ENCODE assay signal across 9 cellular contexts in genomic region chr15:45185903-45186770, GRCh38. TPM values are rescaled to one million over a fixed set of nuclear protein-coding genes. Genes with fewer than 3 reads are reported as not detected.
DNase-seq lines count a peak whose midpoint lies in the region; ATAC-seq, FAIRE-seq and TF ChIP-seq lines count a peak whose summit lies in the region.
"Had no signal": no experiment of that assay in that cellular context is flagged by ENCODE, and none has a peak within 500 bp of the region (broad histone marks: within the 10 kb centered on the region; RNA-seq: fewer than 3 reads in every experiment).

No MANE protein-coding gene starts in this region.

- H3K4me1 Mint-ChIP-seq in nephron progenitor cell = peaks cover 56% of the 10 kb centered on the region

- peak overlapping the region; percentile 20; the same call in 1 of the 2 replicates for H2BK12ac ChIP-seq in H1 (ENCODE audit: low read depth, low read length)

- peaks cover 15% of the 10 kb centered on the region for H3K36me3 Mint-ChIP-seq in nephron progenitor cell (ENCODE audit: low read depth)

- H2BK15ac ChIP-seq in H1 (ENCODE audit: low read length) = peak overlapping the region; percentile 97

- no peaks in the 10 kb centered on the region for H3K9me2 ChIP-seq in Karpas-422 (replicated peaks; ENCODE audit: insufficient read depth, low read length)

- H2AK5ac ChIP-seq in H1 (ENCODE audit: low read depth, low read length) = peak overlapping the region; percentile 28; the same call in 1 of the 2 replicates

- no peak for TF ChIP-seq EP300 in H1 (IDR thresholded peaks at IDR 0.05; ENCODE audit: borderline replicate concordance in 1 of 2, low read depth in 2 of 2, low read length in 2 of 2)

- CTCF ChIA-PET in H1 (lab: Charles Lee; ENCODE audit: partially characterized antibody) = interaction anchor here (0.6 to 41.8 kb wide), 6 partner anchors 8 to 584 kb away, joined by 3 to 1117 read pairs (median 3); partner anchors contain the start of gene SHF

- TF ChIP-seq CTCF in H1 (IDR thresholded peaks at IDR 0.05; ENCODE audit: control extremely low read depth in 1 of 3, insufficient read depth in 1 of 3, low read depth in 1 of 3, low read length in 3 of 3) = no peak
- no peak for TF ChIP-seq CTCF in nephron progenitor cell (IDR thresholded peaks at IDR 0.05)

- H3K4me3 ChIP-seq in Karpas-422 (ENCODE audit: low read length) = peak overlapping the region; percentile 72
- peak overlapping the region; percentile 51 to 89 (median 62); a peak in 7 of 8 replicates for H3K4me3 ChIP-seq in H1 (ENCODE audit: extremely low read depth in 1 of 4, insufficient read depth in 2 of 4, low read depth in 3 of 4, low read length in 4 of 4)

- H3K23me2 ChIP-seq in H1 (ENCODE audit: low read depth, low read length) = peaks cover 16% of the 10 kb centered on the region; the same call in 1 of the 2 replicates

- peak overlapping the region; percentile 80 for H3K9ac ChIP-seq in Karpas-422 (ENCODE audit: low read length)
- H3K9ac ChIP-seq in H1 (replicated peaks in 1 of 4; ENCODE audit: extremely low read depth in 1 of 4, low read depth in 3 of 4, low read length in 3 of 4) = no peak overlapping the region

- no peaks in the 10 kb centered on the region for H3K9me3 ChIP-seq in Karpas-422 (ENCODE audit: low read length)
- H3K9me3 ChIP-seq in H1 (ENCODE audit: insufficient read depth in 2 of 2, low read depth in 1 of 2, low read length in 1 of 2) = no peaks in the 10 kb centered on the region

- H4K5ac ChIP-seq in H1 (ENCODE audit: insufficient read length, low read depth, low read length) = no peak overlapping the region

- DNase-seq in AG08395 (ENCODE audit: low spot score) (peak; percentile 32), Karpas-422 (no peak), H1 (ENCODE audit: low read depth in 1 of 2, low spot score in 2 of 2) (no peak), nephron progenitor cell (no peak), NCI-H1694 (lab: John Stamatoyannopoulos, UW) (no peak), NCI-H2227 treated with DMSO at 0.1 percent for 48 hours (lab: John Stamatoyannopoulos, UW) (no peak)
- DNase-seq: T-helper 9 cell had no signal

- H2BK20ac ChIP-seq in H1 (ENCODE audit: low read length) = no peak overlapping the region

- TF ChIP-seq POLR2A in H1 (IDR thresholded peaks at IDR 0.05; ENCODE audit: control extremely low read depth in 1 of 2, low read depth in 2 of 2, low read length in 2 of 2) = no peak

- H3K27ac Mint-ChIP-seq in nephron progenitor cell = peak overlapping the region; percentile 82

- H3K36me3 ChIP-seq in Karpas-422 (ENCODE audit: insufficient read depth, low read length) (0 out of 2 replicates have a peak, but pooled peaks cover 3% of the 10 kb centered on the region), H1 (ENCODE audit: control insufficient read depth in 2 of 4, insufficient read depth in 4 of 4, low read length in 3 of 4) (no peaks in the 10 kb centered on the region)

- no peak overlapping the region for H3K56ac ChIP-seq in H1 (replicated peaks; ENCODE audit: insufficient read length, low read depth, low read length)

- H3K9me3 Mint-ChIP-seq in nephron progenitor cell = no peaks in the 10 kb centered on the region

- H4K20me1 ChIP-seq in Karpas-422 (ENCODE audit: insufficient read depth, low read depth, low read length) (0 out of 2 replicates have a peak, but pooled peaks cover 6% of the 10 kb centered on the region), H1 (replicated peaks in 1 of 2; ENCODE audit: control insufficient read depth in 1 of 2, insufficient read depth in 2 of 2, low read length in 2 of 2) (peaks cover 3 to 31% of the 10 kb centered on the region in 2 experiments)

- H4K91ac ChIP-seq in H1 (replicated peaks; ENCODE audit: insufficient read length, low read length) = peak overlapping the region; percentile 49

- peak overlapping the region; percentile 92 for H3K4me3 Mint-ChIP-seq in nephron progenitor cell

- H4K8ac ChIP-seq in H1 (ENCODE audit: extremely low read depth, insufficient read depth, low read length) = no peak overlapping the region

- H3K79me2 ChIP-seq in Karpas-422 (ENCODE audit: low read length) = peaks cover 69% of the 10 kb centered on the region
- peaks cover 8 to 51% of the 10 kb centered on the region in 2 experiments; a peak in 3 of 4 replicates for H3K79me2 ChIP-seq in H1 (ENCODE audit: control insufficient read depth in 1 of 2, insufficient read depth in 2 of 2, low read length in 2 of 2)

- no peak overlapping the region for H3K23ac ChIP-seq in H1 (ENCODE audit: insufficient read length)

- H3K79me1 ChIP-seq in H1 (ENCODE audit: low read depth, low read length) = peaks cover 9% of the 10 kb centered on the region

- H3K4me1 ChIP-seq in Karpas-422 (ENCODE audit: low read length) = peaks cover 65% of the 10 kb centered on the region
- H3K4me1 ChIP-seq in H1 (replicated peaks in 1 of 4; ENCODE audit: control insufficient read depth in 3 of 4, insufficient read depth in 4 of 4, low read length in 3 of 4) = peaks cover 5 to 33% (median 21%) of the 10 kb centered on the region in 4 experiments

- peak overlapping the region; percentile 97 for H3K4me2 ChIP-seq in Karpas-422 (ENCODE audit: low read depth, low read length, poor library complexity, severe bottlenecking)
- H3K4me2 ChIP-seq in H1 (ENCODE audit: insufficient read depth in 1 of 2, low read depth in 2 of 2, low read length in 2 of 2) = peak overlapping the region; percentile 71 to 86

- no peak for ATAC-seq in HG02588 (IDR thresholded peaks at IDR 0.05; ENCODE audit: unreplicated experiment)
- ATAC-seq in HG02678 (IDR thresholded peaks at IDR 0.05; ENCODE audit: unreplicated experiment) = no peak

- H2BK120ac ChIP-seq in H1 (replicated peaks; ENCODE audit: low read depth, low read length) = no peak overlapping the region

- peak overlapping the region; percentile 3 for H3K4ac ChIP-seq in H1 (replicated peaks; ENCODE audit: insufficient read length, low read depth, low read length)

- no peak for FAIRE-seq in H1 (lab: Jason Lieb, UNC)

- WGBS in H1 (ENCODE audit: extremely low coverage in 1 of 2, insufficient coverage in 1 of 2, insufficient read length in 1 of 2, insufficient replicate concordance in 2 of 2, low coverage in 1 of 2, low lambda C conversion rate in 2 of 2, missing lambda C conversion rate in 1 of 2), 2 experiments = 82% methylated on average over 8 of the region's 8 CpGs; no CpG with 5 or more reads in 1 of the 2 experiments

- H2AFZ ChIP-seq in Karpas-422 (ENCODE audit: low read length) (no peak overlapping the region), H1 (ENCODE audit: low read length) (no peak overlapping the region)

- H2BK5ac ChIP-seq in H1 (ENCODE audit: low read depth, low read length) = no peak overlapping the region

- H3K27me3 ChIP-seq in Karpas-422 (ENCODE audit: low read length) (no peaks in the 10 kb centered on the region), H1 (replicated peaks in 1 of 4; ENCODE audit: control insufficient read depth in 3 of 4, extremely low read depth in 1 of 4, insufficient read depth in 3 of 4, low read length in 3 of 4) (peaks cover 0 to 19% (median 13%) of the 10 kb centered on the region in 4 experiments; a peak in 6 of 7 replicates)

- H3K27ac ChIP-seq in Karpas-422 (ENCODE audit: low read length) (peak overlapping the region; percentile 74), H1 (ENCODE audit: low read depth, low read length) (no peak overlapping the region)

- POLR2A ChIA-PET in H1 (lab: Charles Lee; ENCODE audit: partially characterized antibody) = interaction anchor here (0.8 to 6.4 kb wide), 11 partner anchors 9 to 56 kb away, joined by 3 to 55 read pairs (median 4); partner anchors contain the start of genes DUOX1 and DUOXA1

- H3K18ac ChIP-seq in H1 (ENCODE audit: extremely low read depth, low read length) = 0 out of 2 replicates have a peak overlapping the region, but pooled peaks have one; percentile 36

- peaks cover 11% of the 10 kb centered on the region for H3K27me3 Mint-ChIP-seq in nephron progenitor cell (ENCODE audit: low read depth, poor library complexity)

- H3K14ac ChIP-seq in H1 (ENCODE audit: insufficient read length) = no peak overlapping the region

- no peak for TF ChIP-seq RAD21 in H1 (IDR thresholded peaks at IDR 0.05 in 1 of 2, conservative IDR thresholded peaks at IDR 0.05 in 1 of 2; ENCODE audit: low read depth in 2 of 2, low read length in 2 of 2)

RNA-seq across cellular contexts. Expression of gene SHF, which starts 1.6 kb away (rescaled TPM):
- 10.9 and 35.4 TPM in 2 replicates for total RNA-seq in Karpas-422 (2014; rRNA removed; shearing (Covaris generic); ENCODE audit: low replicate concordance)
- total RNA-seq in H1 (2021; fragmentation: NEBNext Ultra II Directional; extraction: Animal tissue kit (Norgen Biotek cat#: 25700)) = 23.9 and 26.7 TPM in 2 replicates
- 13.1 and 16.0 TPM in 2 replicates for polyA plus RNA-seq in H1 (2011; rRNA removed)
- 17.4 TPM for polyA plus RNA-seq in H1 (2011; cell fraction: cytosol; rRNA removed)
- polyA plus RNA-seq in H1 (2011; cell fraction: nucleus; rRNA removed) = 22.5 TPM
- polyA plus RNA-seq in H1 (2012, experiment 1 of 2) = 22.3 to 30.4 TPM (median 28.4 TPM) in 4 replicates
- polyA plus RNA-seq in H1 (2012, experiment 2 of 2) = 34.9 TPM
- polyA plus RNA-seq in H1 (2013, experiment 1 of 2) = 18.8 TPM
- polyA plus RNA-seq in H1 (2013, experiment 2 of 2) = 20.8 TPM
- 15.2 and 23.3 TPM in 2 replicates for polyA minus RNA-seq in H1 (2011; rRNA and poly(A)+ RNA removed)
- 15.0 TPM for polyA minus RNA-seq in H1 (2011; cell fraction: cytosol; rRNA and poly(A)+ RNA removed)
- polyA minus RNA-seq in H1 (2011; cell fraction: nucleus; rRNA and poly(A)+ RNA removed) = 23.6 TPM

RNA-seq across cellular contexts. Expression of gene DUOX1, which starts 56.3 kb away (rescaled TPM):
- not detected in 2 replicates for total RNA-seq in Karpas-422 (2014; rRNA removed; shearing (Covaris generic); ENCODE audit: low replicate concordance)
- total RNA-seq in H1 (2021; fragmentation: NEBNext Ultra II Directional; extraction: Animal tissue kit (Norgen Biotek cat#: 25700)) = 0.84 and 0.96 TPM in 2 replicates
- 1.4 and 2.0 TPM in 2 replicates for polyA plus RNA-seq in H1 (2011; rRNA removed)
- 0.90 TPM for polyA plus RNA-seq in H1 (2011; cell fraction: cytosol; rRNA removed)
- polyA plus RNA-seq in H1 (2011; cell fraction: nucleus; rRNA removed) = 6.1 TPM
- polyA plus RNA-seq in H1 (2012, experiment 1 of 2) = 0.99 to 2.2 TPM (median 1.7 TPM) in 4 replicates
- polyA plus RNA-seq in H1 (2012, experiment 2 of 2) = 0.47 TPM
- polyA plus RNA-seq in H1 (2013, experiment 1 of 2) = 0.57 TPM
- polyA plus RNA-seq in H1 (2013, experiment 2 of 2) = 0.50 TPM
- 0.88 and 2.2 TPM in 2 replicates for polyA minus RNA-seq in H1 (2011; rRNA and poly(A)+ RNA removed)
- polyA minus RNA-seq in H1 (2011; cell fraction: cytosol; rRNA and poly(A)+ RNA removed) = 1.2 TPM
- 2.3 TPM for polyA minus RNA-seq in H1 (2011; cell fraction: nucleus; rRNA and poly(A)+ RNA removed)

RNA-seq across cellular contexts. Expression of gene DUOXA1, which starts 56.5 kb away (rescaled TPM):
- not detected in 2 replicates for total RNA-seq in Karpas-422 (2014; rRNA removed; shearing (Covaris generic); ENCODE audit: low replicate concordance)
- not detected in 2 replicates for total RNA-seq in H1 (2021; fragmentation: NEBNext Ultra II Directional; extraction: Animal tissue kit (Norgen Biotek cat#: 25700))
- 0.18 and 0.24 TPM in 2 replicates for polyA plus RNA-seq in H1 (2011; rRNA removed)
- 0.09 TPM for polyA plus RNA-seq in H1 (2011; cell fraction: cytosol; rRNA removed)
- polyA plus RNA-seq in H1 (2011; cell fraction: nucleus; rRNA removed) = 0.81 TPM
- polyA plus RNA-seq in H1 (2012, experiment 1 of 2) = 0.16 to 0.34 TPM in 2 of 4 replicates, not detected in the others
- not detected for polyA plus RNA-seq in H1 (2012, experiment 2 of 2)
- not detected for polyA plus RNA-seq in H1 (2013, experiment 1 of 2)
- polyA plus RNA-seq in H1 (2013, experiment 2 of 2) = 0.17 TPM
- polyA minus RNA-seq in H1 (2011; rRNA and poly(A)+ RNA removed) = 0.57 and 0.66 TPM in 2 replicates
- not detected for polyA minus RNA-seq in H1 (2011; cell fraction: cytosol; rRNA and poly(A)+ RNA removed)
- polyA minus RNA-seq in H1 (2011; cell fraction: nucleus; rRNA and poly(A)+ RNA removed) = 0.30 TPM
